Comparison of ENCODE assay signal across 6 cellular contexts in genomic region chr21:8701297-8701696, GRCh38.
DNase-seq lines count a peak whose midpoint lies in the region; TF ChIP-seq lines count a peak whose summit lies in the region.
"Not testable (repeated sequence)": the region's sequence is repeated elsewhere in the genome, so short reads cannot be mapped to it uniquely, and the experiment has no call there.

No MANE protein-coding gene starts in this region.

- intact Hi-C loops in activated naive CD4-positive, alpha-beta T cell treated with anti-CD3 and anti-CD28 coated beads for 36 hours (cut with micrococcal nuclease), result not testable (repeated sequence)

- not testable (repeated sequence) for H3K36me3 Mint-ChIP-seq in activated naive CD4-positive, alpha-beta T cell treated with anti-CD3 and anti-CD28 coated beads for 36 hours (ENCODE audit: low read depth)

- H3K9me3 Mint-ChIP-seq in activated naive CD4-positive, alpha-beta T cell treated with anti-CD3 and anti-CD28 coated beads for 36 hours, result not testable (repeated sequence)

- not testable (repeated sequence) for DNase-seq in AG10803 (ENCODE audit: low read depth); GM13977 (ENCODE audit: low spot score); fibroblast of villous mesenchyme (ENCODE audit: low read depth)
- DNase-seq in activated CD4-positive, alpha-beta T cell treated with anti-CD3 and anti-CD28 coated beads for 48 hours, result peak; percentile 3
- DNase-seq in activated naive CD4-positive, alpha-beta T cell treated with anti-CD3 and anti-CD28 coated beads for 36 hours, result peak; percentile 6
- DNase-seq in stimulated activated CD8-positive, alpha-beta memory T cell treated with anti-CD3 and anti-CD28 coated beads, Interleukin-4, amount 100 ng/mL, for 48 hours, result peak; percentile 23

- CTCF ChIA-PET in activated naive CD4-positive, alpha-beta T cell treated with anti-CD3 and anti-CD28 coated beads for 36 hours (lab: Charles Lee), result not testable (repeated sequence)

- not testable (repeated sequence) for H3K4me3 Mint-ChIP-seq in activated naive CD4-positive, alpha-beta T cell treated with anti-CD3 and anti-CD28 coated beads for 36 hours

- 0 out of 2 replicates have a peak, but pooled peaks have one; percentile 14 for TF ChIP-seq CTCF in AG10803 (conservative IDR thresholded peaks at IDR 0.05; ENCODE audit: low read length)
- TF ChIP-seq CTCF in GM13977 (IDR thresholded peaks at IDR 0.05; ENCODE audit: extremely low read depth, insufficient read depth, missing control alignments), result peak; percentile 31
- TF ChIP-seq CTCF in fibroblast of villous mesenchyme (IDR thresholded peaks at IDR 0.05; ENCODE audit: insufficient read depth, low read depth, low read length), result peak; percentile 11

- not testable (repeated sequence) for H3K4me1 Mint-ChIP-seq in activated naive CD4-positive, alpha-beta T cell treated with anti-CD3 and anti-CD28 coated beads for 36 hours (ENCODE audit: low read depth)

- not testable (repeated sequence) for H3K27me3 Mint-ChIP-seq in activated naive CD4-positive, alpha-beta T cell treated with anti-CD3 and anti-CD28 coated beads for 36 hours (ENCODE audit: low read depth)

- not testable (repeated sequence) for H3K4me3 ChIP-seq in AG10803 (ENCODE audit: low read length); fibroblast of villous mesenchyme (ENCODE audit: low read depth, low read length)

- in situ Hi-C loops in GM13977 (cut with MboI; ENCODE audit: low pct_unique_long_range_greater_than_20kb, low sequenced_read_pairs, unreplicated experiment), result not testable (repeated sequence)

- not testable (repeated sequence) for H3K27ac Mint-ChIP-seq in activated naive CD4-positive, alpha-beta T cell treated with anti-CD3 and anti-CD28 coated beads for 36 hours
